1 cellular context compared by ENCODE assay signal in the genomic region with DNA sequence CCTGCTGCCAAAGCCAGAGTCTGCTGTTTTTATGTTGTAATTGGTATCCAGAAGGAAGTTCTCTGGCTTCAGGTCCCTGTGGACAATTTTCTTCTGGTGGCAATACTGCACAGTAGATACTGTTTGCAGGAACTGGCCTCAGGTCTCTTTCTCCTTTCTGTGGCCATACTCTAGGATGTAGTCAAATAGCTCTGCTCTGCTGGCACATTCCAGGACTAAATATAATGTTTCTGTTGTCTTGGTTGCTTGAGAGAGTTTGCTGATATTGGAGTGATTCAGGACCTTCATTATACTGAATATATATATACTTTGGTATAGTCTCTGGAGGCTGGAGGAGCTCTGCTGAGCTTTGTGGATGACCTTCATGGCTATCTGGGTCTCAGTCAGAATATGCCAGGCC.
TF ChIP-seq lines count a peak whose summit lies in the region.

No MANE protein-coding gene starts in this region.

TF ChIP-seq in GM23338, 12 proteins besides CTCF, POLR2A, EP300 and RAD21 (continued from another document):
- no peak for TF ChIP-seq REST (IDR thresholded peaks at IDR 0.05; ENCODE audit: unreplicated experiment)
- no peak for TF ChIP-seq NANOG (IDR thresholded peaks at IDR 0.05; ENCODE audit: borderline replicate concordance)
- TF ChIP-seq STAT1 (IDR thresholded peaks at IDR 0.05; ENCODE audit: unreplicated experiment), result no peak
- TF ChIP-seq ZNF331 (CRISPR knock-in tag; IDR thresholded peaks at IDR 0.05; ENCODE audit: low read depth), result no peak
- no peak for TF ChIP-seq ZNF462 (CRISPR knock-in tag; IDR thresholded peaks at IDR 0.05)
